8 cellular contexts compared by ENCODE assay signal in the genomic region with DNA sequence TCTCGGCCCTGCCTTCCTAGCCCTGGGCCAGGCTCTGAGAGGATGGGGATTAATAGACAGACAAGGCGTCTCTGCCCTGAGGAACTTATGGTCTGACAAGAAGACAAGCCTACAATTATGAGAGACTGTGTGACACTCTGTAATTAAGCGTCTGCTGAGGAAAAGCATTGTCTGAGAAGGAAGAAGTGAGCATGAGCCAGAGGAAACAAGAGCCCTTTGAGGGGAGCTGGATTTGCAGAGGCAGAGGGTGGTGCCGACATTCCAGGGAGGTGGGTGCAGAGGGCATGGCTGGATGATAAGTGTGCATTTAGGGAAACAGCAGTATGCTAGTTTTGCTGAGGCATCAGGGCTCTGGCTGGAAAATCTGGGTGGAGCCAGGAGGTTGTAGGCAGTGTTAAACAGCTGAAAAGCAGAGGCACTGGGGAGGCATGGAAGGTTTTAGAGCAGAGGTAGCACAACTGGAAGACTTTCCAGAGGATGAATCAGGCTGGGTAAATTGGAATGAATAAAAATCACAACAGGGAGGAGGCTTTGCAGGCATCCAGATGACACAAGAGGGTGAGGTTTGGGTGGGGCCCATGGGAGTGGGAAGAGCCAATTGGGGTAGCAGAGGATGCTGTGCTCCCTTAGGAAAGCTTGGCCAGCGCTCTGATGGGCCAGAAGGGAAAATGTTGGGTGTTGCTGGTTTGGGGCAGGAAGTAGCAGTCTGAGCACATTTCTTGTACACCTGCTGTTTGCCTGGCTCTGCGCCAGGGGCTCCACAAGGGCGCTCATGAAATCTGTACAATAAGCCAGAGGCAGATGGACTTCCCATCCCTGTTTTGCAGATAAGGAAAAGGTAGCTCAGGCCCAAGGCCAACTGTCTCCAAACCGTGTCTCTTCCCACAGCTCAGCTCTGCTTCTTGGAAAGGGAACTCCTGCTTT.
DNase-seq lines count a peak whose midpoint lies in the region; ATAC-seq and TF ChIP-seq lines count a peak whose summit lies in the region.

No MANE protein-coding gene starts in this region.

- H3K4me2 ChIP-seq in GM23338: no peak overlapping the region
- peak overlapping the region; percentile 41 for H3K4me2 ChIP-seq in skeletal muscle satellite cell (ENCODE audit: low read length)

- H3K9me3 ChIP-seq in skeletal muscle satellite cell (replicated peaks; ENCODE audit: low read length): no peaks in the 10 kb centered on the region

- intact Hi-C loops in activated naive CD4-positive, alpha-beta T cell treated with anti-CD3 and anti-CD28 coated beads for 36 hours (cut with micrococcal nuclease): loop anchor here (1.0 to 10.0 kb wide), 3 partner anchors 25 to 1323 kb away; partner anchors contain the start of gene EDEM2
- intact Hi-C loops in Right ventricle myocardium superior (cut with DNase I): no loop called here

- CTCF ChIA-PET in activated naive CD4-positive, alpha-beta T cell treated with anti-CD3 and anti-CD28 coated beads for 36 hours (lab: Charles Lee): no interaction called here

- no peaks in the 10 kb centered on the region for H3K27me3 ChIP-seq in GM23338 (ENCODE audit: insufficient read depth)
- no peaks in the 10 kb centered on the region for H3K27me3 ChIP-seq in skeletal muscle satellite cell (ENCODE audit: control insufficient read depth, insufficient read depth, low read length)

- H3K9me2 ChIP-seq in GM23338 (ENCODE audit: insufficient read depth): no peaks in the 10 kb centered on the region

- no peak for TF ChIP-seq CTCF in GM23338 (conservative IDR thresholded peaks at IDR 0.05; ENCODE audit: low read depth in 2 of 2)

- DNase-seq in GM23338 (ENCODE audit: low spot score): no peak
- DNase-seq in NCI-H82 (lab: John Stamatoyannopoulos, UW): peak; percentile 83
- DNase-seq in activated naive CD4-positive, alpha-beta T cell treated with anti-CD3 and anti-CD28 coated beads for 36 hours: peak; percentile 79
- peak; percentile 78 for DNase-seq in Right ventricle myocardium superior
- DNase-seq in HK-2 (ENCODE audit: unreplicated experiment): no peak
- no peak for DNase-seq in mesenteric fat pad (ENCODE audit: low spot score)

- peaks cover 17% of the 10 kb centered on the region for H3K27me3 Mint-ChIP-seq in GM23338 (ENCODE audit: insufficient read depth, low read depth, poor library complexity)
- no peaks in the 10 kb centered on the region for H3K27me3 Mint-ChIP-seq in activated naive CD4-positive, alpha-beta T cell treated with anti-CD3 and anti-CD28 coated beads for 36 hours (ENCODE audit: low read depth)

- H3K9ac ChIP-seq in skeletal muscle satellite cell (ENCODE audit: low read depth, low read length): no peak overlapping the region

- H3K36me3 ChIP-seq in GM23338 (ENCODE audit: insufficient read depth) (no peaks in the 10 kb centered on the region; the same call in 1 of the 2 replicates), skeletal muscle satellite cell (ENCODE audit: insufficient read depth, low read length) (peaks cover 19% of the 10 kb centered on the region)

- no peak overlapping the region for H3K4me3 Mint-ChIP-seq in GM23338
- no peak overlapping the region for H3K4me3 Mint-ChIP-seq in activated naive CD4-positive, alpha-beta T cell treated with anti-CD3 and anti-CD28 coated beads for 36 hours

- H3K4me1 ChIP-seq in GM23338 (ENCODE audit: insufficient read depth) (peaks cover 48% of the 10 kb centered on the region), skeletal muscle satellite cell (ENCODE audit: control insufficient read depth, insufficient read depth, low read length) (peaks cover 71% of the 10 kb centered on the region)

- no peak overlapping the region for H3K27ac ChIP-seq in GM23338 (ENCODE audit: low read depth)

- H3K36me3 Mint-ChIP-seq in GM23338 (ENCODE audit: low read depth): peaks cover 7% of the 10 kb centered on the region; the same call in 1 of the 3 replicates
- H3K36me3 Mint-ChIP-seq in activated naive CD4-positive, alpha-beta T cell treated with anti-CD3 and anti-CD28 coated beads for 36 hours (ENCODE audit: low read depth): no peaks in the 10 kb centered on the region

- peaks cover 64% of the 10 kb centered on the region for H4K20me1 ChIP-seq in GM23338 (replicated peaks; ENCODE audit: insufficient read depth)

- no peaks in the 10 kb centered on the region for H3K9me3 Mint-ChIP-seq in GM23338
- H3K9me3 Mint-ChIP-seq in activated naive CD4-positive, alpha-beta T cell treated with anti-CD3 and anti-CD28 coated beads for 36 hours: no peaks in the 10 kb centered on the region

- peaks cover 56% of the 10 kb centered on the region for H3K4me1 Mint-ChIP-seq in GM23338
- peaks cover 78% of the 10 kb centered on the region for H3K4me1 Mint-ChIP-seq in activated naive CD4-positive, alpha-beta T cell treated with anti-CD3 and anti-CD28 coated beads for 36 hours (ENCODE audit: low read depth)

- H3F3A ChIP-seq in GM23338 (replicated peaks; ENCODE audit: low read depth): peaks cover 11% of the 10 kb centered on the region

- ATAC-seq in GM23338: no peak
- peak; percentile 4 for ATAC-seq in Right ventricle myocardium superior (ENCODE audit: poor library complexity)
- ATAC-seq in GM21360 (IDR thresholded peaks at IDR 0.05; ENCODE audit: unreplicated experiment): no peak

- no peak overlapping the region for H2AFZ ChIP-seq in GM23338

- H3K27ac Mint-ChIP-seq in GM23338: 0 out of 2 replicates have a peak overlapping the region, but pooled peaks have one; percentile 3
- H3K27ac Mint-ChIP-seq in activated naive CD4-positive, alpha-beta T cell treated with anti-CD3 and anti-CD28 coated beads for 36 hours: peak overlapping the region; percentile 20

- peaks cover 96% of the 10 kb centered on the region for H3K79me2 ChIP-seq in GM23338 (replicated peaks; ENCODE audit: insufficient read depth)

- H3K4me3 ChIP-seq in GM23338: no peak overlapping the region
- no peak overlapping the region for H3K4me3 ChIP-seq in skeletal muscle satellite cell (ENCODE audit: low read length)

TF ChIP-seq in GM23338, 12 proteins besides CTCF, POLR2A, EP300 and RAD21:
- no peak for TF ChIP-seq JUNB (IDR thresholded peaks at IDR 0.05; ENCODE audit: unreplicated experiment)

Comparison
In these comparisons a context has a peak if more than half of its experiments do, and no peak if none do; other contexts are left out.
1. DNase-seq: peak in NCI-H82 (single experiment), activated naive CD4-positive, alpha-beta T cell treated with anti-CD3 and anti-CD28 coated beads for 36 hours (single experiment) and Right ventricle myocardium superior (single experiment); none in GM23338 (single experiment), HK-2 (single experiment) and mesenteric fat pad (single experiment).